In the genomic region with DNA sequence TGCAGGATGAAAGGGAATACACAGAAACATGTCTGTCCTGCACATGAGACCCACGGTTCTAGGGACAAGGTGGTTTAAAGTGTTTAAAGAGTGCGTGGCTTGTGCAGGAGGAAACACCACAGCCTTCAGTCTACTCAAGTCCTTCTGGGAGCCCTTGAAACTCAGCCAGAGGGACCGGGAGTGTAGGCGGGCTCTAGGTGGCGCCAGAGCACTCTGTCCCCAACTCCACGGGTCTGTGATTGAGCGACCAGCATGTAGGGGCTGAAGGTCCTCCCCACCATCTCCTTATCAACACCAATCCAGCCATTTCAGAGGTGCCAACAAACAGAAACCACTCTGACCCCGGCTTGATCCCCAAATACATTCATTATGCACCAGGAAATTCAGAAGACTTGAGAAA, we compare ENCODE assay signal across 8 cellular contexts.
DNase-seq lines count a peak whose midpoint lies in the region; ATAC-seq and TF ChIP-seq lines count a peak whose summit lies in the region.

No MANE protein-coding gene starts in this region.

- WGBS in mammary epithelial cell (ENCODE audit: low coverage, missing lambda C conversion rate): 10% methylated on average over 8 of the region's 8 CpGs

- H3K27ac ChIP-seq in VCaP (no peak overlapping the region), mammary epithelial cell (ENCODE audit: insufficient read depth, low read depth, low read length) (no peak overlapping the region)

- BruUV-seq in mammary epithelial cell (replicated peaks; lab: Mats Ljungman, UMichigan): no TSS peak

- DNase-seq in D341Med (ENCODE audit: low spot score) (peak; percentile 74), NCI-H1092 (lab: John Stamatoyannopoulos, UW) (peak; percentile 23), mammary epithelial cell (no peak), left lobe of liver (ENCODE audit: low spot score) (peak; percentile 48), HPDE6-E6E7 (ENCODE audit: extremely low spot score) (no peak)
- DNase-seq in stimulated activated CD4-positive, alpha-beta T cell treated with anti-CD3 and anti-CD28 coated beads, TNF-alpha, amount 100 ng/mL, for 4 hours (ENCODE audit: low read depth in 3 of 3): peak in 2 of 3 experiments; percentile 2 to 9

- H3K27me3 ChIP-seq in mammary epithelial cell (ENCODE audit: insufficient read depth, low read length): peaks cover 5% of the 10 kb centered on the region

- H3K9me3 ChIP-seq in mammary epithelial cell (replicated peaks; ENCODE audit: insufficient read depth, low read length): no peaks in the 10 kb centered on the region

- in situ Hi-C loops in mammary epithelial cell (cut with MboI; ENCODE audit: low sequenced_read_pairs in 2 of 2): loop anchor here in 1 of 2 donors (25.0 kb wide), 1 partner anchor 227 kb away; no protein-coding TSS in a partner anchor

- no peak overlapping the region for H3K4me2 ChIP-seq in mammary epithelial cell (ENCODE audit: insufficient read depth, low read depth, low read length)

- no peaks in the 10 kb centered on the region for H4K20me1 ChIP-seq in mammary epithelial cell (ENCODE audit: insufficient read depth, low read length)

- no peak overlapping the region for H2AFZ ChIP-seq in mammary epithelial cell (ENCODE audit: low read depth, low read length)

- no peak overlapping the region for H3K9ac ChIP-seq in mammary epithelial cell (ENCODE audit: insufficient read depth, low read length)

- H3K36me3 ChIP-seq in mammary epithelial cell (ENCODE audit: insufficient read depth, low read length): no peaks in the 10 kb centered on the region

- intact Hi-C loops in mammary epithelial cell (cut with micrococcal nuclease): loop anchor here (1.0 kb wide), 3 partner anchors 103 to 234 kb away; no protein-coding TSS in a partner anchor

- dilution Hi-C loops in mammary epithelial cell (cut with HindIII; ENCODE audit: low sequenced_read_pairs): no loop called here

- peak; percentile 77 for TF ChIP-seq CTCF in VCaP (conservative IDR thresholded peaks at IDR 0.05)
- peak; percentile 44 to 79 for TF ChIP-seq CTCF in mammary epithelial cell (conservative IDR thresholded peaks at IDR 0.05 in 1 of 2, IDR thresholded peaks at IDR 0.05 in 1 of 2; ENCODE audit: extremely low read depth in 1 of 2, insufficient read depth in 1 of 2, low read depth in 1 of 2, low read length in 2 of 2)

- H3K4me1 ChIP-seq in mammary epithelial cell (ENCODE audit: insufficient read depth, low read length): no peaks in the 10 kb centered on the region

- no peaks in the 10 kb centered on the region for H3K79me2 ChIP-seq in mammary epithelial cell (ENCODE audit: insufficient read depth, low read length)

- CTCF ChIA-PET in mammary epithelial cell (lab: Charles Lee; ENCODE audit: low non-redundant PET): no interaction called here

- ATAC-seq in GM21526 (IDR thresholded peaks at IDR 0.05; ENCODE audit: low FRiP score, unreplicated experiment): peak; percentile 90
- peak; percentile 82 for ATAC-seq in left lobe of liver

- H3K4me3 ChIP-seq in mammary epithelial cell (replicated peaks in 1 of 3; ENCODE audit: insufficient read depth in 1 of 3, low read depth in 2 of 3, low read length in 3 of 3): no peak overlapping the region

Comparison
In these comparisons a context has a peak if more than half of its experiments do, and no peak if none do; other contexts are left out.
1. DNase-seq: peak in D341Med (single experiment), NCI-H1092 (single experiment), left lobe of liver (single experiment) and stimulated activated CD4-positive, alpha-beta T cell treated with anti-CD3 and anti-CD28 coated beads, TNF-alpha, amount 100 ng/mL, for 4 hours (2 of 3); none in mammary epithelial cell (single experiment) and HPDE6-E6E7 (single experiment).